Comparison of ENCODE assay signal across 10 cellular contexts in the genomic region with DNA sequence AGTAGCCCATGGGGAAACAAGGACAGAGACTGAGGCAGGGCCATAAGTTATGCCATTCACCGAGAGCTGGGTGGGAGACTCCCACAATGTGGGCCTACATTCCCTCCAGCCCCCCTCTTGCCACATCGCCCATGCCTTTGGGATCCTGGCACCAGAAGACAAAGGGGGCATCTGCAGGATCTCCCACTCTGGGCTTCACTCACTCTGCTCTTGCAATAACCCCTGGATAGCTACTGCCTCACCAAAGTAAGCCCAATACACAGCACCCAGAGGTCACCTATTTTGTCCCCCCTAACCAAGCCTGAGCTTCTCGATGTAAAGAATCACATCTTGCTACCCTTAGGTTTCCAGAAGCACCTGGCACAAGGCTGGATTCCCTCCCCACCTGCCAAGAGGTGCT. TPM values are rescaled to one million over a fixed set of nuclear protein-coding genes. Genes with fewer than 3 reads are reported as not detected.
DNase-seq lines count a peak whose midpoint lies in the region; ATAC-seq and TF ChIP-seq lines count a peak whose summit lies in the region.
"Had no signal": no experiment of that assay in that cellular context is flagged by ENCODE, and none has a peak within 500 bp of the region (broad histone marks: within the 10 kb centered on the region; RNA-seq: fewer than 3 reads in every experiment).

No MANE protein-coding gene starts in this region.

- ATAC-seq in activated CD4-positive, CD25-positive, alpha-beta regulatory T cell treated with anti-CD3 and anti-CD28 coated beads, Interleukin-2, amount 50 U/mL, for 24 hours, result no peak

- 89% methylated on average over 3 of the region's 3 CpGs for WGBS in HUES64

- no peak overlapping the region for H2AFZ ChIP-seq in ACC112 (ENCODE audit: low read length, unreplicated experiment)

- no peak for TF ChIP-seq CTCF in nephron (IDR thresholded peaks at IDR 0.05; ENCODE audit: unreplicated experiment in 3 of 3)

- H3K4me1 ChIP-seq in ACC112 (ENCODE audit: control insufficient read depth, insufficient read depth, low read length, unreplicated experiment), result no peaks in the 10 kb centered on the region
- H3K4me1 ChIP-seq in HUES64 (ENCODE audit: insufficient read depth, low read length), result no peaks in the 10 kb centered on the region
- no peaks in the 10 kb centered on the region for H3K4me1 ChIP-seq in effector memory CD4-positive, alpha-beta T cell (ENCODE audit: control insufficient read depth, insufficient read depth, low read length, poor library complexity, severe bottlenecking)

- H3K9me3 ChIP-seq in HUES64 (ENCODE audit: insufficient read depth, low read depth, low read length), result no peaks in the 10 kb centered on the region
- no peaks in the 10 kb centered on the region for H3K9me3 ChIP-seq in effector memory CD4-positive, alpha-beta T cell (ENCODE audit: control insufficient read depth, low read length)

- H3K27ac Mint-ChIP-seq in nephron, result peak overlapping the region; percentile 54 to 84 (median 69)
- H3K27ac Mint-ChIP-seq: stimulated activated memory B cell treated with anti-CD40 and anti-IgM and Interleukin-4, amounts not matched to agents 10 μg/mL and 1 μg/mL and 100 μg/mL, for 72 hours had no signal

- no peak for DNase-seq in effector memory CD4-positive, alpha-beta T cell
- DNase-seq in NCI-H2081 treated with DMSO at 0.1 percent for 48 hours (lab: John Stamatoyannopoulos, UW) (no peak), NCI-H1092 treated with DMSO at 0.1 percent for 48 hours (lab: John Stamatoyannopoulos, UW) (no peak), NCI-H82 treated with DMSO at 0.1 percent for 48 hours (lab: John Stamatoyannopoulos, UW; ENCODE audit: unreplicated experiment) (no peak)

- H3K4me3 ChIP-seq in ACC112 (ENCODE audit: low read depth, low read length), result peak overlapping the region; percentile 81
- H3K4me3 ChIP-seq in HUES64 (ENCODE audit: low read length), result peak overlapping the region; percentile 51; the same call in 1 of the 2 replicates
- H3K4me3 ChIP-seq in effector memory CD4-positive, alpha-beta T cell (ENCODE audit: insufficient read depth, low read depth, low read length, poor library complexity, severe bottlenecking), result peak overlapping the region; percentile 29
- H3K4me3 ChIP-seq: lung had no signal

- no peak overlapping the region for H3K27ac ChIP-seq in ACC112 (ENCODE audit: low read depth, low read length)
- H3K27ac ChIP-seq in HUES64 (ENCODE audit: low read depth, low read length), result no peak overlapping the region
- H3K27ac ChIP-seq in effector memory CD4-positive, alpha-beta T cell (ENCODE audit: insufficient read depth, low read length, poor library complexity, severe bottlenecking), result peak overlapping the region; percentile 25

- H3K27me3 ChIP-seq in ACC112 (ENCODE audit: insufficient read depth, low read length) (no peaks in the 10 kb centered on the region), HUES64 (ENCODE audit: insufficient read depth, low read length) (peaks cover 55% of the 10 kb centered on the region)
- no peaks in the 10 kb centered on the region for H3K27me3 ChIP-seq in effector memory CD4-positive, alpha-beta T cell (replicated peaks; ENCODE audit: control insufficient read depth, insufficient read depth, low read length, poor library complexity, severe bottlenecking)

- peaks cover 24% of the 10 kb centered on the region for H3K9me3 Mint-ChIP-seq in nephron
- H3K9me3 Mint-ChIP-seq: stimulated activated memory B cell treated with anti-CD40 and anti-IgM and Interleukin-4, amounts not matched to agents 10 μg/mL and 1 μg/mL and 100 μg/mL, for 72 hours had no signal

- peak overlapping the region; percentile 63 to 87 (median 65) for H3K4me3 Mint-ChIP-seq in nephron

- no peaks in the 10 kb centered on the region for H3K27me3 Mint-ChIP-seq in nephron (ENCODE audit: low read depth)

- peaks cover 21% of the 10 kb centered on the region for H3K36me3 Mint-ChIP-seq in nephron (ENCODE audit: low read depth)
- H3K36me3 Mint-ChIP-seq: stimulated activated memory B cell treated with anti-CD40 and anti-IgM and Interleukin-4, amounts not matched to agents 10 μg/mL and 1 μg/mL and 100 μg/mL, for 72 hours had no signal

- H3K36me3 ChIP-seq in ACC112 (ENCODE audit: insufficient read depth, low read length) (no peaks in the 10 kb centered on the region), HUES64 (ENCODE audit: insufficient read depth, low read length) (no peaks in the 10 kb centered on the region; the same call in 1 of the 2 replicates)
- no peaks in the 10 kb centered on the region for H3K36me3 ChIP-seq in effector memory CD4-positive, alpha-beta T cell (ENCODE audit: control insufficient read depth, insufficient read depth, low read length)

- H3K4me1 Mint-ChIP-seq in nephron, result peaks cover 29% of the 10 kb centered on the region

- H3K9ac ChIP-seq in HUES64 (ENCODE audit: low read depth, low read length), result no peak overlapping the region

- no peaks in the 10 kb centered on the region for H3K79me2 ChIP-seq in ACC112 (ENCODE audit: control insufficient read depth, insufficient read depth, low read length, unreplicated experiment)

RNA-seq across cellular contexts. Expression of gene RTL5, which starts 0.7 kb away (rescaled TPM):
- 4.8 TPM for polyA plus RNA-seq in HUES64 (2013, experiment 1 of 2)
- 4.3 TPM for polyA plus RNA-seq in HUES64 (2013, experiment 2 of 2)

RNA-seq across cellular contexts. Expression of gene PIN4, which starts 49.1 kb away (rescaled TPM):
- polyA plus RNA-seq in HUES64 (2013, experiment 1 of 2), result 27.0 TPM
- polyA plus RNA-seq in HUES64 (2013, experiment 2 of 2), result 31.1 TPM

Comparison
In these comparisons a context has a peak if more than half of its experiments do, and no peak if none do; other contexts are left out.
1. H3K4me3 ChIP-seq: peak in every context shown above with its lines; median percentile 81 in ACC112; 51 in HUES64; 29 in effector memory CD4-positive, alpha-beta T cell.